In genomic region chr6:133350928-133351327, GRCh38 we compare ENCODE assay signal across 21 cellular contexts.
DNase-seq lines count a peak whose midpoint lies in the region; ATAC-seq, FAIRE-seq and TF ChIP-seq lines count a peak whose summit lies in the region.
"Had no signal": no experiment of that assay in that cellular context is flagged by ENCODE, and none has a peak within 500 bp of the region (broad histone marks: within the 10 kb centered on the region; RNA-seq: fewer than 3 reads in every experiment).

No MANE protein-coding gene starts in this region.

- no peaks in the 10 kb centered on the region for H3K36me3 ChIP-seq in HEK293 (ENCODE audit: control insufficient read depth in 2 of 2, insufficient read depth in 1 of 2, low read length in 2 of 2)
- H3K36me3 ChIP-seq in gastrocnemius medialis: no peaks in the 10 kb centered on the region
- H3K36me3 ChIP-seq in pancreas: no peaks in the 10 kb centered on the region
- no peaks in the 10 kb centered on the region for H3K36me3 ChIP-seq in MG63

- FAIRE-seq in pancreas (lab: Jason Lieb, UNC): no peak
- FAIRE-seq: A549, D721Med, G401.6, GM12891, GM19239 had no signal

- H3K27ac ChIP-seq in HEK293 (ENCODE audit: extremely low read depth, low read depth, low read length) (no peak overlapping the region), gastrocnemius medialis (peak overlapping the region; percentile 21 to 77 (median 50)), pancreas (no peak overlapping the region)
- H3K27ac ChIP-seq: 22Rv1; BLaER1 treated with 17β-estradiol and CSF1 and Interleukin-3, amounts not matched to agents 10 nM and 100 nM; C4-2B had no signal

- in situ Hi-C loops in gastrocnemius medialis (cut with MboI; ENCODE audit: low sequenced_read_pairs in 4 of 4): loop anchor here in 1 of 4 donors (10.0 kb wide), 1 partner anchor 106 kb away; the partner anchor contains the start of gene EYA4

- intact Hi-C loops in gastrocnemius medialis (cut with DNase I; ENCODE audit: low total_unique reads) (no loop called here), pancreas (cut with DNase I) (no loop called here)

- no peak overlapping the region for H3K4me3 ChIP-seq in HEK293 (ENCODE audit: low read depth, low read length)
- no peak overlapping the region for H3K4me3 ChIP-seq in gastrocnemius medialis
- no peak overlapping the region for H3K4me3 ChIP-seq in pancreas
- no peak overlapping the region for H3K4me3 ChIP-seq in MG63
- H3K4me3 ChIP-seq: A549; BLaER1 treated with 17β-estradiol and CSF1 and Interleukin-3, amounts not matched to agents 10 nM and 100 nM had no signal

- H3K9me3 ChIP-seq in HEK293 (ENCODE audit: control insufficient read depth, insufficient read depth, low read depth, low read length) (no peaks in the 10 kb centered on the region), gastrocnemius medialis (no peaks in the 10 kb centered on the region), pancreas (no peaks in the 10 kb centered on the region), MG63 (no peaks in the 10 kb centered on the region)
- H3K9me3 ChIP-seq: A549, Caco-2 had no signal

- ATAC-seq in gastrocnemius medialis (no peak), pancreas (no peak)
- ATAC-seq: A549; CD8-positive, alpha-beta T cell had no signal

- WGBS in pancreas, 2 donors: 82 to 92% methylated on average over 2 of the region's 2 CpGs

- TF ChIP-seq CTCF in HEK293 (tag by site-specific recombination; IDR thresholded peaks at IDR 0.05) (no peak), gastrocnemius medialis (IDR thresholded peaks at IDR 0.05 in 4 of 5, conservative IDR thresholded peaks at IDR 0.05 in 1 of 5) (no peak), pancreas (IDR thresholded peaks at IDR 0.05) (no peak)

- peak; percentile 16 for DNase-seq in NCI-H460 (ENCODE audit: extremely low read depth, low read depth)
- no peak for DNase-seq in gastrocnemius medialis
- DNase-seq in NCI-H345 (lab: John Stamatoyannopoulos, UW): no peak
- DNase-seq in pancreas: no peak
- no peak for DNase-seq in MG63
- DNase-seq: AML-193; Caco-2; Calu3; CD4-positive, alpha-beta T cell; CD8-positive, alpha-beta T cell; DMS79 treated with DMSO at 0.1 percent for 48 hours; GF-D8 had no signal

- H3K27me3 ChIP-seq in gastrocnemius medialis: no peaks in the 10 kb centered on the region
- H3K27me3 ChIP-seq in pancreas: no peaks in the 10 kb centered on the region
- no peaks in the 10 kb centered on the region for H3K27me3 ChIP-seq in MG63
- H3K27me3 ChIP-seq: BLaER1 treated with 17β-estradiol and CSF1 and Interleukin-3, amounts not matched to agents 10 nM and 100 nM had no signal

- peaks cover 34% of the 10 kb centered on the region for H3K4me1 ChIP-seq in HEK293 (ENCODE audit: control insufficient read depth, insufficient read depth, low read length)
- peaks cover 58 to 64% of the 10 kb centered on the region in 2 donors for H3K4me1 ChIP-seq in gastrocnemius medialis
- H3K4me1 ChIP-seq in pancreas: no peaks in the 10 kb centered on the region
- H3K4me1 ChIP-seq: Caco-2 had no signal

- POLR2A ChIA-PET in HEK293 (lab: Yijun Ruan, JAX): no interaction called here

- TF ChIP-seq POLR2A in gastrocnemius medialis (IDR thresholded peaks at IDR 0.05): no peak

- CTCF ChIA-PET in HEK293 (lab: Yijun Ruan, JAX): interaction anchor here (0.5 to 2.8 kb wide), 3 partner anchors 24 to 388 kb away, joined by 3 to 13 read pairs (median 3); no protein-coding TSS in a partner anchor

TF ChIP-seq in HEK293, 187 proteins besides CTCF, POLR2A, EP300 and RAD21:
- TF ChIP-seq OSR2 (tag by site-specific recombination; IDR thresholded peaks at IDR 0.05) (peak; percentile 62; the same call in 1 of the 2 replicates), BCL11A (tag by site-specific recombination; IDR thresholded peaks at IDR 0.05; ENCODE audit: low read depth) (peak; percentile 49; the same call in 1 of the 2 replicates), ZXDB (tag by site-specific recombination; IDR thresholded peaks at IDR 0.05) (0 out of 2 replicates have a peak, but pooled peaks have one; percentile 24), PRDM4 (tag by site-specific recombination; IDR thresholded peaks at IDR 0.05) (peak; percentile 28; the same call in 1 of the 2 replicates), WT1 (tag by site-specific recombination; IDR thresholded peaks at IDR 0.05) (0 out of 2 replicates have a peak, but pooled peaks have one; percentile 20), ZNF266 (tag by site-specific recombination; IDR thresholded peaks at IDR 0.05; ENCODE audit: low read depth) (no peak), ZNF660 (tag by site-specific recombination; IDR thresholded peaks at IDR 0.05) (no peak), ZNF843 (tag by site-specific recombination; IDR thresholded peaks at IDR 0.05) (0 out of 2 replicates have a peak, but pooled peaks have one; percentile 25), PRDM6 (tag by site-specific recombination; IDR thresholded peaks at IDR 0.05) (peak; percentile 49), ZNF132 (tag by site-specific recombination; IDR thresholded peaks at IDR 0.05; ENCODE audit: borderline replicate concordance) (no peak), ZSCAN30 (tag by site-specific recombination; IDR thresholded peaks at IDR 0.05) (peak; percentile 34; the same call in 1 of the 2 replicates), ZNF18 (tag by site-specific recombination; IDR thresholded peaks at IDR 0.05) (peak; percentile 77), OVOL3 (tag by site-specific recombination; IDR thresholded peaks at IDR 0.05) (0 out of 2 replicates have a peak, but pooled peaks have one; percentile 26), FEZF1 (tag by site-specific recombination; IDR thresholded peaks at IDR 0.05) (peak; percentile 55; the same call in 1 of the 2 replicates), TRIM28 (IDR thresholded peaks at IDR 0.05; ENCODE audit: borderline replicate concordance, low read length) (0 out of 2 replicates have a peak, but pooled peaks have one; percentile 13)

Comparison
In these comparisons a context has a peak if more than half of its experiments do, and no peak if none do; other contexts are left out.
1. H3K27ac ChIP-seq: peak in gastrocnemius medialis (4 of 4); none in HEK293 (single experiment) and pancreas (0 of 4).